In the genomic region with DNA sequence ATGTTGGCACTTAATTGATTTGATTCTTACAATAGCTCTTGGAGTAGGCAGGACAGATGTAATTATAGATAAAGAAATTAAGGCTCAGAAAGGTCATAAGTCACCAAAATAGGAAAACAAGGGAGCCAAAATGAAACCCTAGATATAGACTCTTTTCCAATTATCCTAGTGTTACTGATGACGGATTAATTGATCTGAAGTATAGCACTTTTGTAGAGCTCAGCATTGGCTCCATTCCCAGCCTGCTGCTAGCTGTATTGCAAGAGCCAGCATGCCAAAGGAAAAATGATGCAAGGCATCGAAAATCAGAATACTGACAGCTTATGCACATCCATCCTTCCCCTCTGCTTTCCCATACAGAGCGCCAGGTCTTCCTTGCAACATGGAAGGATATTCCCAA, we compare ENCODE assay signal across 23 cellular contexts. TPM values are rescaled to one million over a fixed set of nuclear protein-coding genes. Genes with fewer than 3 reads are reported as not detected.
A peak's percentile ranks its signal among the peaks of the same experiment; 100 is the strongest.
DNase-seq lines count a peak whose midpoint lies in the region; ATAC-seq lines count a peak whose summit lies in the region.
"Had no signal": no experiment of that assay in that cellular context is flagged by ENCODE, and none has a peak within 500 bp of the region (broad histone marks: within the 10 kb centered on the region; RNA-seq: fewer than 3 reads in every experiment).

No MANE protein-coding gene starts in this region.

- no peak for DNase-seq in T-helper 2 cell treated with Interferon-gamma antibody and Interleukin-4, amounts not matched to agents 5 μg/mL and 100 μg/mL, for 36 hours (ENCODE audit: low spot score)
- DNase-seq in T-helper 2 cell (no peak), NCI-H460 (ENCODE audit: extremely low read depth, low read depth) (peak; percentile 33), fibroblast of gingiva (ENCODE audit: low read depth) (peak; percentile 61), CD1c-positive myeloid dendritic cell (ENCODE audit: extremely low spot score) (no peak)
- DNase-seq in stimulated activated CD4-positive, alpha-beta T cell treated with anti-CD3 and anti-CD28 coated beads, Interleukin-4, amount 100 ng/mL, for 1 hour, result no peak
- no peak for DNase-seq in activated CD4-positive, alpha-beta T cell treated with anti-CD3 and anti-CD28 coated beads, Interleukin-2, amount 10 ng/mL, durations not matched to agents 7 days and 5 days
- DNase-seq: activated CD4-positive, alpha-beta T cell treated with anti-CD3 and anti-CD28 coated beads, Interleukin-2, amount 50 U/mL, for 48 hours; activated T-cell treated with anti-CD3 and anti-CD28 coated beads, Interleukin-2, amount 50 U/mL, for 4 hours; effector memory CD8-positive, alpha-beta T cell; Kasumi-1; natural killer cell; NCI-H82; stimulated activated CD4-positive, alpha-beta T cell treated with anti-CD3 and anti-CD28 coated beads, Interleukin-15, amount 100 ng/mL, for 24 hours; upper lobe of right lung had no signal

- CTCF ChIA-PET in activated CD4-positive, alpha-beta T cell treated with anti-CD3 and anti-CD28 coated beads, Interleukin-2, amount 10 ng/mL, durations not matched to agents 7 days and 5 days (lab: Charles Lee), result interaction anchor here (1.0 kb wide), 1 partner anchor 9 kb away, joined by 5 read pairs; no protein-coding TSS in a partner anchor

- peaks cover 16% of the 10 kb centered on the region for H3K4me1 Mint-ChIP-seq in T-helper 2 cell treated with Interferon-gamma antibody and Interleukin-4, amounts not matched to agents 5 μg/mL and 100 μg/mL, for 36 hours (ENCODE audit: low read depth)
- H3K4me1 Mint-ChIP-seq in activated CD4-positive, alpha-beta T cell treated with anti-CD3 and anti-CD28 coated beads, Interleukin-2, amount 10 ng/mL, durations not matched to agents 7 days and 5 days, result peaks cover 24% of the 10 kb centered on the region

- POLR2A ChIA-PET in activated CD4-positive, alpha-beta T cell treated with anti-CD3 and anti-CD28 coated beads, Interleukin-2, amount 10 ng/mL, durations not matched to agents 7 days and 5 days (lab: Charles Lee), result no interaction called here

- H3K27ac Mint-ChIP-seq in T-helper 2 cell treated with Interferon-gamma antibody and Interleukin-4, amounts not matched to agents 5 μg/mL and 100 μg/mL, for 36 hours, result peak overlapping the region; percentile 50
- H3K27ac Mint-ChIP-seq in activated CD4-positive, alpha-beta T cell treated with anti-CD3 and anti-CD28 coated beads, Interleukin-2, amount 10 ng/mL, durations not matched to agents 7 days and 5 days, result no peak overlapping the region
- H3K27ac Mint-ChIP-seq: progenitor cell of endocrine pancreas; stimulated activated naive CD8-positive, alpha-beta T cell treated with anti-CD3 and anti-CD28 coated beads, Interleukin-15, Interleukin-2, amounts not matched to agents 100 ng/mL and 50 ng/mL, for 24 hours had no signal

- no peak for ATAC-seq in GM21526 (IDR thresholded peaks at IDR 0.05; ENCODE audit: low FRiP score, unreplicated experiment)
- ATAC-seq: activated naive CD4-positive, alpha-beta T cell treated with anti-CD3 and anti-CD28 coated beads, Interleukin-2, amount 50 U/mL, for 72 hours; activated T-cell treated with anti-CD3 and anti-CD28 coated beads, Interleukin-2, amount 50 U/mL, for 4 hours; effector memory CD8-positive, alpha-beta T cell; natural killer cell; upper lobe of right lung had no signal

- H3K9me3 Mint-ChIP-seq in T-helper 2 cell treated with Interferon-gamma antibody and Interleukin-4, amounts not matched to agents 5 μg/mL and 100 μg/mL, for 36 hours, result no peaks in the 10 kb centered on the region
- no peaks in the 10 kb centered on the region for H3K9me3 Mint-ChIP-seq in activated CD4-positive, alpha-beta T cell treated with anti-CD3 and anti-CD28 coated beads, Interleukin-2, amount 10 ng/mL, durations not matched to agents 7 days and 5 days
- H3K9me3 Mint-ChIP-seq: activated naive CD4-positive, alpha-beta T cell treated with anti-CD3 and anti-CD28 coated beads, Interleukin-2, amount 50 U/mL, for 72 hours; activated T-cell treated with anti-CD3 and anti-CD28 coated beads, Interleukin-2, amount 50 U/mL, for 4 hours; effector memory CD8-positive, alpha-beta T cell; natural killer cell; stimulated activated naive CD8-positive, alpha-beta T cell treated with anti-CD3 and anti-CD28 coated beads, Interleukin-15, Interleukin-2, amounts not matched to agents 100 ng/mL and 50 ng/mL, for 24 hours had no signal

- H3K36me3 Mint-ChIP-seq in T-helper 2 cell treated with Interferon-gamma antibody and Interleukin-4, amounts not matched to agents 5 μg/mL and 100 μg/mL, for 36 hours (ENCODE audit: low read depth), result peaks cover 22% of the 10 kb centered on the region
- peaks cover 14% of the 10 kb centered on the region for H3K36me3 Mint-ChIP-seq in activated CD4-positive, alpha-beta T cell treated with anti-CD3 and anti-CD28 coated beads, Interleukin-2, amount 10 ng/mL, durations not matched to agents 7 days and 5 days (ENCODE audit: low read depth)

- no peak overlapping the region for H3K4me3 Mint-ChIP-seq in T-helper 2 cell treated with Interferon-gamma antibody and Interleukin-4, amounts not matched to agents 5 μg/mL and 100 μg/mL, for 36 hours
- H3K4me3 Mint-ChIP-seq in activated CD4-positive, alpha-beta T cell treated with anti-CD3 and anti-CD28 coated beads, Interleukin-2, amount 10 ng/mL, durations not matched to agents 7 days and 5 days, result no peak overlapping the region
- H3K4me3 Mint-ChIP-seq: activated T-cell treated with anti-CD3 and anti-CD28 coated beads, Interleukin-2, amount 50 U/mL, for 4 hours; effector memory CD8-positive, alpha-beta T cell; natural killer cell; stimulated activated naive CD8-positive, alpha-beta T cell treated with anti-CD3 and anti-CD28 coated beads, Interleukin-15, Interleukin-2, amounts not matched to agents 100 ng/mL and 50 ng/mL, for 24 hours had no signal

- H3K27me3 Mint-ChIP-seq in T-helper 2 cell treated with Interferon-gamma antibody and Interleukin-4, amounts not matched to agents 5 μg/mL and 100 μg/mL, for 36 hours (ENCODE audit: low read depth), result no peaks in the 10 kb centered on the region
- no peaks in the 10 kb centered on the region for H3K27me3 Mint-ChIP-seq in activated CD4-positive, alpha-beta T cell treated with anti-CD3 and anti-CD28 coated beads, Interleukin-2, amount 10 ng/mL, durations not matched to agents 7 days and 5 days
- H3K27me3 Mint-ChIP-seq: effector memory CD8-positive, alpha-beta T cell; progenitor cell of endocrine pancreas; stimulated activated naive CD8-positive, alpha-beta T cell treated with anti-CD3 and anti-CD28 coated beads, Interleukin-15, Interleukin-2, amounts not matched to agents 100 ng/mL and 50 ng/mL, for 24 hours had no signal

RNA-seq across cellular contexts. Expression of gene RASL10B, which starts 21.6 kb away (rescaled TPM):
- total RNA-seq in NCI-H460 (2014; rRNA removed; shearing (Covaris generic)), result 2.3 and 2.5 TPM in 2 replicates
- polyA plus RNA-seq in NCI-H460 (2014; cell fraction: nucleus; rRNA removed), result 2.5 and 3.0 TPM in 2 replicates
- under 1 TPM; 0.15 to 0.37 TPM for total RNA-seq in activated CD4-positive, alpha-beta T cell treated with anti-CD3 and anti-CD28 coated beads, Interleukin-2, amount 10 ng/mL, durations not matched to agents 7 days and 5 days

RNA-seq across cellular contexts. Expression of gene GAS2L2, which starts 43.2 kb away (rescaled TPM):
- not detected in 2 replicates for total RNA-seq in NCI-H460 (2014; rRNA removed; shearing (Covaris generic))
- not detected in 2 replicates for polyA plus RNA-seq in NCI-H460 (2014; cell fraction: nucleus; rRNA removed)
- total RNA-seq in activated CD4-positive, alpha-beta T cell treated with anti-CD3 and anti-CD28 coated beads, Interleukin-2, amount 10 ng/mL, durations not matched to agents 7 days and 5 days, result not detected
- total RNA-seq: RPMI7951, upper lobe of right lung had no signal

RNA-seq across cellular contexts. Expression of gene C17orf50, which starts 50.8 kb away (rescaled TPM):
- total RNA-seq in NCI-H460 (2014; rRNA removed; shearing (Covaris generic)), result not detected in 2 replicates
- polyA plus RNA-seq in NCI-H460 (2014; cell fraction: nucleus; rRNA removed), result not detected in 2 replicates
- total RNA-seq in activated CD4-positive, alpha-beta T cell treated with anti-CD3 and anti-CD28 coated beads, Interleukin-2, amount 10 ng/mL, durations not matched to agents 7 days and 5 days, result not detected
- total RNA-seq: activated naive CD4-positive, alpha-beta T cell treated with anti-CD3 and anti-CD28 coated beads, Interleukin-2, amount 50 U/mL, for 72 hours; activated T-cell treated with anti-CD3 and anti-CD28 coated beads, Interleukin-2, amount 50 U/mL, for 4 hours; breast epithelium; H1; lung microvascular endothelial cell; natural killer cell; progenitor cell of endocrine pancreas; RPMI7951; upper lobe of right lung had no signal

Comparison
In these comparisons a context has a peak if more than half of its experiments do, and no peak if none do; other contexts are left out.
1. DNase-seq: peak in NCI-H460 (single experiment) and fibroblast of gingiva (single experiment); none in T-helper 2 cell treated with Interferon-gamma antibody and Interleukin-4, amounts not matched to agents 5 μg/mL and 100 μg/mL, for 36 hours (single experiment), T-helper 2 cell (0 of 5), CD1c-positive myeloid dendritic cell (single experiment), stimulated activated CD4-positive, alpha-beta T cell treated with anti-CD3 and anti-CD28 coated beads, Interleukin-4, amount 100 ng/mL, for 1 hour (single experiment) and activated CD4-positive, alpha-beta T cell treated with anti-CD3 and anti-CD28 coated beads, Interleukin-2, amount 10 ng/mL, durations not matched to agents 7 days and 5 days (single experiment).